Comparison of ENCODE assay signal across 8 cellular contexts in the genomic region with DNA sequence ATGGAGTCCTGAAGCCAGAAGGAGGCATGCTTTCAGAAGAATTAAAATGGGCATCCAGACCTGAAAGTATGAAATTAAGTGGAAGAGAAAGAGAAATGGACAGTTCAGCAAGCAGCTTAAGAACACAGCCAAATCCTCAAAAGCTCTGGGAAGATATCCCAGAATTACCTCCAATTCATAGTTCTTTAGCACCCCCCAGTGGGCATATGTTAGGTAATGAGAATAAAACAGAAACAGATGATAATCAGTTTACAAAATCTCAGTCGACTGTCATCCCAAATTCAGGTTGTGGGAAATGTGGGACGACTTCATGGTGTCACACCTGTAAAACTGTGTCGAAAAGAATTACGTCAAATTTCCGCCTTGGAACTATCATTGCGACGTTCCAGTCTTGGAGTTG. TPM values are rescaled to one million over a fixed set of nuclear protein-coding genes. Genes with fewer than 3 reads are reported as not detected.
DNase-seq lines count a peak whose midpoint lies in the region; ATAC-seq, FAIRE-seq and TF ChIP-seq lines count a peak whose summit lies in the region.
"Not testable (repeated sequence)": the region's sequence is repeated elsewhere in the genome, so short reads cannot be mapped to it uniquely, and the experiment has no call there.

No MANE protein-coding gene starts in this region.

- TF ChIP-seq EP300 in SK-N-SH (IDR thresholded peaks at IDR 0.05; ENCODE audit: borderline replicate concordance in 1 of 2, low read depth in 1 of 2, low read length in 1 of 2) = not testable (repeated sequence)

- not testable (repeated sequence) for H3K4me2 ChIP-seq in KMS-11, SK-N-SH

- H2AFZ ChIP-seq in KMS-11 (ENCODE audit: low read depth); SK-N-SH (ENCODE audit: low read depth): not testable (repeated sequence)

- H3K4me1 ChIP-seq in KMS-11 (ENCODE audit: low read depth, poor library complexity, severe bottlenecking); SK-N-SH (ENCODE audit: control insufficient read depth in 1 of 2, insufficient read depth in 2 of 2, low read depth in 1 of 2, low read length in 1 of 2); aorta (ENCODE audit: control insufficient read depth in 1 of 2, insufficient read depth in 2 of 2, low read length in 2 of 2): not testable (repeated sequence)

- H3F3A ChIP-seq in SK-N-SH (replicated peaks; ENCODE audit: insufficient read depth) = not testable (repeated sequence)

- not testable (repeated sequence) for H3K4me3 Mint-ChIP-seq in neural crest cell

- H3K27me3 Mint-ChIP-seq in neural crest cell (ENCODE audit: low read depth) = not testable (repeated sequence)

- DNase-seq in SK-N-SH; Right ventricle myocardium inferior (ENCODE audit: missing footprints); left lobe of liver (ENCODE audit: low spot score); neural crest cell (ENCODE audit: low read depth, low spot score); aorta: not testable (repeated sequence)

- H3K36me3 Mint-ChIP-seq in neural crest cell (ENCODE audit: low read depth) = not testable (repeated sequence)

- H3K27ac ChIP-seq in KMS-11; SK-N-SH (ENCODE audit: low read depth in 2 of 2, low read length in 1 of 2); aorta (ENCODE audit: low read depth in 1 of 2, low read length in 2 of 2): not testable (repeated sequence)

- H3K27me3 ChIP-seq in KMS-11 (ENCODE audit: insufficient read depth, low read depth); SK-N-SH (ENCODE audit: insufficient read depth); aorta (ENCODE audit: control insufficient read depth in 1 of 2, insufficient read depth in 2 of 2, low read length in 1 of 2): not testable (repeated sequence)

- peak; percentile 19; the same call in 1 of the 2 replicates for TF ChIP-seq RAD21 in SK-N-SH (IDR thresholded peaks at IDR 0.05; ENCODE audit: low read length)

- ATAC-seq in Right ventricle myocardium inferior (peak; percentile 64), left lobe of liver (peak; percentile 99), aorta (ENCODE audit: low FRiP score) (peak; percentile 75)

- H3K79me2 ChIP-seq in KMS-11 (ENCODE audit: insufficient read depth, low read depth); SK-N-SH (ENCODE audit: insufficient read depth): not testable (repeated sequence)

- H3K9me3 Mint-ChIP-seq in neural crest cell = not testable (repeated sequence)

- TF ChIP-seq CTCF in KMS-11 (conservative IDR thresholded peaks at IDR 0.05; ENCODE audit: low read depth, low read length) (peak; percentile 40; the same call in 1 of the 2 replicates), SK-N-SH (IDR thresholded peaks at IDR 0.05) (peak; percentile 53), neural crest cell (conservative IDR thresholded peaks at IDR 0.05) (peak; percentile 52)

- not testable (repeated sequence) for H3K27ac Mint-ChIP-seq in neural crest cell (ENCODE audit: unreplicated experiment)

- H3K4me3 ChIP-seq in KMS-11 (IDR thresholded peaks at IDR 0.05; ENCODE audit: insufficient read depth, low read depth, low read length); SK-N-SH (ENCODE audit: low read depth in 2 of 2, low read length in 1 of 2); aorta (ENCODE audit: low read length in 2 of 2): not testable (repeated sequence)

- H4K20me1 ChIP-seq in KMS-11 (ENCODE audit: insufficient read depth); SK-N-SH (ENCODE audit: insufficient read depth): not testable (repeated sequence)

- H3K9me3 ChIP-seq in SK-N-SH; aorta (ENCODE audit: control insufficient read depth, low read length): not testable (repeated sequence)

- CTCF ChIA-PET in SK-N-SH (lab: Yijun Ruan, JAX) = interaction anchor here (1.4 kb wide), 1 partner anchor 361 kb away, joined by 3 read pairs; no protein-coding TSS in a partner anchor

- WGBS in SK-N-SH (ENCODE audit: low lambda C conversion rate) = 4% methylated on average over 7 of the region's 7 CpGs
- 3 to 7% methylated on average over 6 to 7 of the region's 7 CpGs for WGBS in aorta, 2 donors

- H3K4me1 Mint-ChIP-seq in neural crest cell = not testable (repeated sequence)

- POLR2A ChIA-PET in SK-N-SH (lab: Yijun Ruan, JAX) = not testable (repeated sequence)

- FAIRE-seq in G401.6 (lab: Jason Lieb, UNC) = peak; percentile 98
- peak; percentile 78 for FAIRE-seq in colon (lab: Jason Lieb, UNC)

- intact Hi-C loops in Right ventricle myocardium inferior (cut with DNase I) (loop anchor here (10.0 kb wide), 1 partner anchor 91 kb away; no protein-coding TSS in a partner anchor), aorta (cut with DNase I) (loop anchor here (5.0 kb wide), 1 partner anchor 89 kb away; no protein-coding TSS in a partner anchor)

- not testable (repeated sequence) for H3K9ac ChIP-seq in KMS-11, SK-N-SH

- not testable (repeated sequence) for H3K36me3 ChIP-seq in KMS-11 (ENCODE audit: insufficient read depth); SK-N-SH (replicated peaks in 1 of 2; ENCODE audit: control insufficient read depth in 1 of 2, insufficient read depth in 2 of 2, low read length in 1 of 2); aorta (ENCODE audit: control insufficient read depth in 1 of 2, insufficient read depth in 2 of 2, low read length in 1 of 2)

- H3K9me2 ChIP-seq in SK-N-SH = not testable (repeated sequence)

TF ChIP-seq in SK-N-SH, 30 proteins besides CTCF, POLR2A, EP300 and RAD21:
- 0 out of 2 replicates have a peak, but pooled peaks have one; percentile 14 for TF ChIP-seq GATA2 (CRISPR knock-in tag; IDR thresholded peaks at IDR 0.05)
TF ChIP-seq in SK-N-SH: peak in this region for 1; not testable (repeated sequence) for 29.

RNA-seq across cellular contexts. Expression of gene AGTPBP1, which starts 44.4 kb away (rescaled TPM):
- 3.8 and 4.3 TPM in 2 replicates for polyA plus RNA-seq in SK-N-SH (2012; rRNA removed)
- 5.1 and 6.7 TPM in 2 replicates for polyA plus RNA-seq in SK-N-SH (2012; cell fraction: cytosol; rRNA removed)
- 3.8 and 9.4 TPM in 2 replicates for polyA plus RNA-seq in SK-N-SH (2012; cell fraction: nucleus; rRNA removed)
- 68.0 TPM for total RNA-seq in Right ventricle myocardium inferior
- 4.3 TPM for total RNA-seq in left lobe of liver
- 42.4 and 43.0 TPM in 2 replicates for total RNA-seq in neural crest cell
- total RNA-seq in aorta = 10 to 100 TPM; 25.6 to 32.7 TPM
- polyA plus RNA-seq in aorta = 10 to 100 TPM in 1 of 2 donors, 1 to 10 TPM in 1; 8.6 to 11.0 TPM
